Comparison of ENCODE assay signal across 15 cellular contexts in the genomic region with DNA sequence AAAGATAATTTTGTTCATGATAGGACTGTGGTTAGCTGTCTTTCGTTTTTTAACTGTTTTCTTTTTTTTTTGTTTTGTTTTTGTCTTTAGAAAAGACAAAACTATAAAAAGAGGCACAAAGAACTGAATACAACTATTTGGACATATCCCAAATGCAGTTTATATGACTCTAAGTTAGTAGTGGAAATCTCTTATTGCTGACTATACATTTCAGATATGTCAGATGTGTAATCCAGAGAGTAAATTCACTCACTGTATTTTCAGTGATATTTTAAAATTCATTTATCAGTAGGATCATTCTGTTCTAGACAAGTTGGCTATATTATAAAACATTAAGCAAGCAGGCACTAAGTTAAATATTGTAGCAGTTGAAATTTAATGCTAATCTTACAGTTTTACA. TPM values are rescaled to one million over a fixed set of nuclear protein-coding genes. Genes with fewer than 3 reads are reported as not detected.
A peak's percentile ranks its signal among the peaks of the same experiment; 100 is the strongest.
DNase-seq lines count a peak whose midpoint lies in the region; ATAC-seq and TF ChIP-seq lines count a peak whose summit lies in the region.
"Had no signal": no experiment of that assay in that cellular context is flagged by ENCODE, and none has a peak within 500 bp of the region (broad histone marks: within the 10 kb centered on the region; RNA-seq: fewer than 3 reads in every experiment).

No MANE protein-coding gene starts in this region.

- no peak for TF ChIP-seq CTCF in IMR-90 (conservative IDR thresholded peaks at IDR 0.05; ENCODE audit: low read depth, low read length)

- no peak overlapping the region for H3K23ac ChIP-seq in IMR-90 (ENCODE audit: low read depth, low read length)

- peaks cover 62% of the 10 kb centered on the region for H4K20me1 ChIP-seq in IMR-90 (ENCODE audit: insufficient read depth, low read length)

- H2AK9ac ChIP-seq in IMR-90 (replicated peaks; ENCODE audit: low read depth, low read length, poor library complexity) = no peak overlapping the region

- H3K9me3 Mint-ChIP-seq in activated CD4-positive, alpha-beta T cell treated with anti-CD3 and anti-CD28 coated beads, Interleukin-2, amount 10 ng/mL, durations not matched to agents 24 days and 14 days = no peaks in the 10 kb centered on the region
- no peaks in the 10 kb centered on the region for H3K9me3 Mint-ChIP-seq in activated T-helper 17 cell treated with anti-CD3 and anti-CD28 coated beads, Interleukin-2, amount 50 U/mL, for 72 hours
- peaks cover 0 to 2% (median 0%) of the 10 kb centered on the region in 11 donors for H3K9me3 Mint-ChIP-seq in naive thymus-derived CD4-positive, alpha-beta T cell

- H3K27ac Mint-ChIP-seq in activated CD4-positive, alpha-beta T cell treated with anti-CD3 and anti-CD28 coated beads, Interleukin-2, amount 10 ng/mL, durations not matched to agents 24 days and 14 days = peak overlapping the region; percentile 56
- H3K27ac Mint-ChIP-seq in activated T-helper 17 cell treated with anti-CD3 and anti-CD28 coated beads, Interleukin-2, amount 50 U/mL, for 72 hours = peak overlapping the region; percentile 62
- H3K27ac Mint-ChIP-seq in naive thymus-derived CD4-positive, alpha-beta T cell = peak overlapping the region; percentile 70 to 92 (median 89)

- WGBS in IMR-90 (ENCODE audit: extremely low coverage in 2 of 2, insufficient read length in 1 of 2), 2 experiments = no CpG with 5 or more reads among the region's 1 CpG

- no peak overlapping the region for H2AK5ac ChIP-seq in IMR-90 (ENCODE audit: low read depth, low read length)

- no peak overlapping the region for H2BK15ac ChIP-seq in IMR-90 (ENCODE audit: low read depth, low read length)

- H2BK120ac ChIP-seq in IMR-90 (ENCODE audit: low read depth, low read length) = no peak overlapping the region

- no peak for TF ChIP-seq POLR2A in IMR-90 (IDR thresholded peaks at IDR 0.05; ENCODE audit: low read depth, low read length)

- peaks cover 8% of the 10 kb centered on the region for H3K9me1 ChIP-seq in IMR-90 (ENCODE audit: insufficient read depth, low read length)

- no peak overlapping the region for H3K14ac ChIP-seq in IMR-90 (replicated peaks; ENCODE audit: low read depth, low read length)

- H3K36me3 Mint-ChIP-seq in activated CD4-positive, alpha-beta T cell treated with anti-CD3 and anti-CD28 coated beads, Interleukin-2, amount 10 ng/mL, durations not matched to agents 24 days and 14 days (ENCODE audit: low read depth) = peaks cover 55% of the 10 kb centered on the region
- H3K36me3 Mint-ChIP-seq in activated T-helper 17 cell treated with anti-CD3 and anti-CD28 coated beads, Interleukin-2, amount 50 U/mL, for 72 hours (ENCODE audit: low read depth) = peaks cover 94% of the 10 kb centered on the region
- peaks cover 0 to 30% (median 3%) of the 10 kb centered on the region in 5 donors for H3K36me3 Mint-ChIP-seq in naive thymus-derived CD4-positive, alpha-beta T cell

- no peak overlapping the region for H4K5ac ChIP-seq in IMR-90 (ENCODE audit: low read depth, low read length)

- no peak overlapping the region for H4K8ac ChIP-seq in IMR-90 (ENCODE audit: low read depth in 2 of 2, low read length in 2 of 2)

- H3K4me2 ChIP-seq in IMR-90 (ENCODE audit: low read depth, low read length) = no peak overlapping the region

- no peak overlapping the region for H2AFZ ChIP-seq in IMR-90 (replicated peaks; ENCODE audit: low read length, poor library complexity)
- H2AFZ ChIP-seq: parathyroid adenoma had no signal

- H3K27ac ChIP-seq in IMR-90 (ENCODE audit: insufficient read depth, low read length) = no peak overlapping the region
- peak overlapping the region; percentile 91 for H3K27ac ChIP-seq in naive thymus-derived CD4-positive, alpha-beta T cell (ENCODE audit: low read depth, low read length)
- H3K27ac ChIP-seq: cardiac muscle cell, parathyroid adenoma had no signal

- H3K4me1 ChIP-seq in IMR-90 (ENCODE audit: control insufficient read depth, insufficient read depth, low read length) = peaks cover 8% of the 10 kb centered on the region
- H3K4me1 ChIP-seq in naive thymus-derived CD4-positive, alpha-beta T cell (ENCODE audit: control insufficient read depth in 2 of 2, insufficient read depth in 2 of 2, low read length in 2 of 2) = peaks cover 74% of the 10 kb centered on the region in 2 donors

- H3K9ac ChIP-seq in IMR-90 (ENCODE audit: low read depth, low read length) = no peak overlapping the region
- H3K9ac ChIP-seq: parathyroid adenoma had no signal

- no peaks in the 10 kb centered on the region for H3K9me3 ChIP-seq in IMR-90 (ENCODE audit: control insufficient read depth, insufficient read depth, low read length)
- H3K9me3 ChIP-seq in naive thymus-derived CD4-positive, alpha-beta T cell (ENCODE audit: control insufficient read depth in 2 of 3, low read length in 3 of 3) = no peaks in the 10 kb centered on the region
- H3K9me3 ChIP-seq: mucosa of descending colon had no signal

- intact Hi-C loops in activated CD4-positive, alpha-beta T cell treated with anti-CD3 and anti-CD28 coated beads, Interleukin-2, amount 10 ng/mL, durations not matched to agents 24 days and 14 days (cut with micrococcal nuclease) = loop anchor here (5.0 to 10.0 kb wide), 2 partner anchors 37 to 750 kb away; a partner anchor contains a TSS
- intact Hi-C loops in IMR-90 (cut with micrococcal nuclease) = no loop called here
- intact Hi-C loops in naive thymus-derived CD4-positive, alpha-beta T cell (cut with micrococcal nuclease) = loop anchor here in 1 of 2 donors (2.0 to 10.0 kb wide), 2 partner anchors 14 to 420 kb away; a partner anchor contains a TSS

- H3K4ac ChIP-seq in IMR-90 (ENCODE audit: low read depth, low read length) = no peak overlapping the region

- H3K36me3 ChIP-seq in IMR-90 (ENCODE audit: control insufficient read depth, insufficient read depth, low read length) = no peaks in the 10 kb centered on the region
- no peaks in the 10 kb centered on the region for H3K36me3 ChIP-seq in naive thymus-derived CD4-positive, alpha-beta T cell (ENCODE audit: control insufficient read depth in 2 of 3, insufficient read depth in 3 of 3, low read length in 3 of 3)
- H3K36me3 ChIP-seq: cardiac muscle cell had no signal

- no peak overlapping the region for H2BK5ac ChIP-seq in IMR-90 (ENCODE audit: low read depth, low read length, poor library complexity, severe bottlenecking)

- H3K27me3 ChIP-seq in IMR-90 (ENCODE audit: control insufficient read depth, insufficient read depth, low read length) = no peaks in the 10 kb centered on the region
- H3K27me3 ChIP-seq in naive thymus-derived CD4-positive, alpha-beta T cell (ENCODE audit: control insufficient read depth in 2 of 2, insufficient read depth in 2 of 2, low read length in 2 of 2) = no peaks in the 10 kb centered on the region
- H3K27me3 ChIP-seq: cardiac muscle cell had no signal

- TF ChIP-seq RAD21 in IMR-90 (IDR thresholded peaks at IDR 0.05; ENCODE audit: low read length) = no peak

- peaks cover 13 to 66% of the 10 kb centered on the region in 2 experiments for H3K79me1 ChIP-seq in IMR-90 (ENCODE audit: low read depth in 1 of 2, low read length in 2 of 2)

- DNase-seq in activated CD4-positive, alpha-beta T cell treated with anti-CD3 and anti-CD28 coated beads, Interleukin-2, amount 10 ng/mL, durations not matched to agents 24 days and 14 days = no peak
- DNase-seq in activated CD4-positive, alpha-beta T cell treated with anti-CD3 and anti-CD28 coated beads, Interleukin-2, amount 50 U/mL, for 48 hours = no peak
- DNase-seq in IMR-90 = no peak
- no peak for DNase-seq in naive thymus-derived CD4-positive, alpha-beta T cell
- no peak for DNase-seq in COLO668 (lab: John Stamatoyannopoulos, UW; ENCODE audit: unreplicated experiment)
- no peak for DNase-seq in superior temporal gyrus (ENCODE audit: extremely low spot score)
- DNase-seq in HPDE6-E6E7 (ENCODE audit: extremely low spot score) = no peak
- DNase-seq: Calu3, mucosa of descending colon, NCI-H1092, NCI-H774 had no signal

- H3K18ac ChIP-seq in IMR-90 (ENCODE audit: low read depth, low read length) = no peak overlapping the region

- H3K4me3 Mint-ChIP-seq in activated CD4-positive, alpha-beta T cell treated with anti-CD3 and anti-CD28 coated beads, Interleukin-2, amount 10 ng/mL, durations not matched to agents 24 days and 14 days = peak overlapping the region; percentile 65
- peak overlapping the region; percentile 97 for H3K4me3 Mint-ChIP-seq in activated T-helper 17 cell treated with anti-CD3 and anti-CD28 coated beads, Interleukin-2, amount 50 U/mL, for 72 hours
- H3K4me3 Mint-ChIP-seq in naive thymus-derived CD4-positive, alpha-beta T cell = peak overlapping the region in 9 of 10 donors; percentile 64 to 85 (median 68)

- dilution Hi-C loops in IMR-90 (cut with HindIII; ENCODE audit: low sequenced_read_pairs, unreplicated experiment) = no loop called here

- POLR2A ChIA-PET in IMR-90 (lab: Charles Lee; ENCODE audit: unreplicated experiment) = no interaction called here
- POLR2A ChIA-PET in naive thymus-derived CD4-positive, alpha-beta T cell (lab: Charles Lee) = interaction anchor here (0.8 to 12.2 kb wide), 5 partner anchors 9 to 30 kb away, joined by 3 to 173 read pairs (median 6); no protein-coding TSS in a partner anchor

- H2BK20ac ChIP-seq in IMR-90 (ENCODE audit: low read depth, low read length) = no peak overlapping the region

- CTCF ChIA-PET in IMR-90 (lab: Yijun Ruan, JAX) = interaction anchor here (1.3 kb wide), 1 partner anchor 89 kb away, joined by 3 read pairs; no protein-coding TSS in a partner anchor
- CTCF ChIA-PET in naive thymus-derived CD4-positive, alpha-beta T cell (lab: Charles Lee) = interaction anchor here (1.0 to 1.6 kb wide), 2 partner anchors 24 to 32 kb away, joined by 3 to 5 read pairs; no protein-coding TSS in a partner anchor

- H3K27me3 Mint-ChIP-seq in activated CD4-positive, alpha-beta T cell treated with anti-CD3 and anti-CD28 coated beads, Interleukin-2, amount 10 ng/mL, durations not matched to agents 24 days and 14 days = no peaks in the 10 kb centered on the region
- H3K27me3 Mint-ChIP-seq in activated T-helper 17 cell treated with anti-CD3 and anti-CD28 coated beads, Interleukin-2, amount 50 U/mL, for 72 hours = no peaks in the 10 kb centered on the region
- no peaks in the 10 kb centered on the region for H3K27me3 Mint-ChIP-seq in naive thymus-derived CD4-positive, alpha-beta T cell

- no peak overlapping the region for H3K56ac ChIP-seq in IMR-90 (ENCODE audit: extremely low read depth, insufficient read depth, low read length)

- H3K4me1 Mint-ChIP-seq in activated CD4-positive, alpha-beta T cell treated with anti-CD3 and anti-CD28 coated beads, Interleukin-2, amount 10 ng/mL, durations not matched to agents 24 days and 14 days = peaks cover 69% of the 10 kb centered on the region
- peaks cover 44% of the 10 kb centered on the region for H3K4me1 Mint-ChIP-seq in activated T-helper 17 cell treated with anti-CD3 and anti-CD28 coated beads, Interleukin-2, amount 50 U/mL, for 72 hours
- peaks cover 48 to 94% (median 82%) of the 10 kb centered on the region in 7 donors for H3K4me1 Mint-ChIP-seq in naive thymus-derived CD4-positive, alpha-beta T cell

- no TSS peak for BruUV-seq in IMR-90 (replicated peaks; lab: Mats Ljungman, UMichigan)

- H4K91ac ChIP-seq in IMR-90 (ENCODE audit: insufficient read depth, low read depth, low read length) = no peak overlapping the region

- no peak for ATAC-seq in IMR-90 (ENCODE audit: low read depth)
- ATAC-seq in activated T-helper 17 cell treated with anti-CD3 and anti-CD28 coated beads, Interleukin-2, amount 50 U/mL, for 72 hours (replicated peaks) = no peak
- ATAC-seq in naive thymus-derived CD4-positive, alpha-beta T cell = no peak
- ATAC-seq: mucosa of descending colon had no signal

- in situ Hi-C loops in IMR-90 (cut with MboI; ENCODE audit: low sequenced_read_pairs) = no loop called here

- H3K4me3 ChIP-seq in IMR-90 (ENCODE audit: insufficient read depth, low read depth, low read length) = no peak overlapping the region
- H3K4me3 ChIP-seq in naive thymus-derived CD4-positive, alpha-beta T cell (ENCODE audit: low read length) = no peak overlapping the region
- H3K4me3 ChIP-seq: cardiac muscle cell, mucosa of descending colon, skin epidermis had no signal

RNA-seq across cellular contexts. Expression of a gene that starts 5.7 kb away (rescaled TPM):
- total RNA-seq in activated CD4-positive, alpha-beta T cell treated with anti-CD3 and anti-CD28 coated beads, Interleukin-2, amount 10 ng/mL, durations not matched to agents 24 days and 14 days = 306 and 307 TPM in 2 replicates
- total RNA-seq in IMR-90 (2012; rRNA removed) = 18.1 and 35.3 TPM in 2 replicates
- 34.4 and 43.6 TPM in 2 replicates for polyA plus RNA-seq in IMR-90 (2012; rRNA removed)
- polyA plus RNA-seq in IMR-90 (2012; cell fraction: cytosol; rRNA removed) = 4.0 and 6.2 TPM in 2 replicates
- 0.72 and 9.5 TPM in 2 replicates for polyA plus RNA-seq in IMR-90 (2012; cell fraction: nucleus; rRNA removed; ENCODE audit: low replicate concordance)
- 100 to 1,000 TPM; 155 to 209 TPM for total RNA-seq in activated T-helper 17 cell treated with anti-CD3 and anti-CD28 coated beads, Interleukin-2, amount 50 U/mL, for 72 hours
- 100 to 1,000 TPM in 4 of 5 experiments, 10 to 100 TPM in 1; 89.8 to 183 (median 107) TPM for total RNA-seq in naive thymus-derived CD4-positive, alpha-beta T cell
- polyA plus RNA-seq in naive thymus-derived CD4-positive, alpha-beta T cell = 10 to 100 TPM; 37.6 to 55.0 TPM
